Comparison of ENCODE assay signal across 1 cellular context in genomic region chr16:30947533-30948086, GRCh38.
TF ChIP-seq lines count a peak whose summit lies in the region.

No MANE protein-coding gene starts in this region.

TF ChIP-seq in HepG2, 621 proteins besides CTCF, POLR2A, EP300 and RAD21:
- TF ChIP-seq ESRRA (CRISPR knock-in tag; IDR thresholded peaks at IDR 0.05; ENCODE audit: low read depth) (no peak), AGO2 (optimal IDR thresholded peaks at IDR 0.05; ENCODE audit: low read depth, low read length) (peak; percentile 73), ZC3H13 (CRISPR knock-in tag; IDR thresholded peaks at IDR 0.05) (0 out of 2 replicates have a peak, but pooled peaks have one; percentile 22)
